In genomic region chr1:77412069-77412793, GRCh38 we compare ENCODE assay signal across 1 cellular context.
TF ChIP-seq lines count a peak whose summit lies in the region.

No MANE protein-coding gene starts in this region.

TF ChIP-seq in SK-N-SH, 30 proteins besides CTCF, POLR2A, EP300 and RAD21 (continued from another document):
- TF ChIP-seq, protein P1, sequence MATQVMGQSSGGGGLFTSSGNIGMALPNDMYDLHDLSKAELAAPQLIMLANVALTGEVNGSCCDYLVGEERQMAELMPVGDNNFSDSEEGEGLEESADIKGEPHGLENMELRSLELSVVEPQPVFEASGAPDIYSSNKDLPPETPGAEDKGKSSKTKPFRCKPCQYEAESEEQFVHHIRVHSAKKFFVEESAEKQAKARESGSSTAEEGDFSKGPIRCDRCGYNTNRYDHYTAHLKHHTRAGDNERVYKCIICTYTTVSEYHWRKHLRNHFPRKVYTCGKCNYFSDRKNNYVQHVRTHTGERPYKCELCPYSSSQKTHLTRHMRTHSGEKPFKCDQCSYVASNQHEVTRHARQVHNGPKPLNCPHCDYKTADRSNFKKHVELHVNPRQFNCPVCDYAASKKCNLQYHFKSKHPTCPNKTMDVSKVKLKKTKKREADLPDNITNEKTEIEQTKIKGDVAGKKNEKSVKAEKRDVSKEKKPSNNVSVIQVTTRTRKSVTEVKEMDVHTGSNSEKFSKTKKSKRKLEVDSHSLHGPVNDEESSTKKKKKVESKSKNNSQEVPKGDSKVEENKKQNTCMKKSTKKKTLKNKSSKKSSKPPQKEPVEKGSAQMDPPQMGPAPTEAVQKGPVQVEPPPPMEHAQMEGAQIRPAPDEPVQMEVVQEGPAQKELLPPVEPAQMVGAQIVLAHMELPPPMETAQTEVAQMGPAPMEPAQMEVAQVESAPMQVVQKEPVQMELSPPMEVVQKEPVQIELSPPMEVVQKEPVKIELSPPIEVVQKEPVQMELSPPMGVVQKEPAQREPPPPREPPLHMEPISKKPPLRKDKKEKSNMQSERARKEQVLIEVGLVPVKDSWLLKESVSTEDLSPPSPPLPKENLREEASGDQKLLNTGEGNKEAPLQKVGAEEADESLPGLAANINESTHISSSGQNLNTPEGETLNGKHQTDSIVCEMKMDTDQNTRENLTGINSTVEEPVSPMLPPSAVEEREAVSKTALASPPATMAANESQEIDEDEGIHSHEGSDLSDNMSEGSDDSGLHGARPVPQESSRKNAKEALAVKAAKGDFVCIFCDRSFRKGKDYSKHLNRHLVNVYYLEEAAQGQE (IDR thresholded peaks at IDR 0.05; ENCODE audit: low read depth, low read length), result no peak
- TF ChIP-seq FOXM1 (IDR thresholded peaks at IDR 0.05; ENCODE audit: low read depth) (no peak), TEAD4 (IDR thresholded peaks at IDR 0.05; ENCODE audit: borderline replicate concordance, insufficient read depth) (no peak)
